ENCODE assay signal across 22 cellular contexts in genomic region chr2:80185091-80185490, GRCh38.
"Had no signal": no experiment of that assay in that cellular context is flagged by ENCODE, and none has a peak within 500 bp of the region (broad histone marks: within the 10 kb centered on the region; RNA-seq: fewer than 3 reads in every experiment).

No MANE protein-coding gene starts in this region.

- DNase-seq: KBM-7, NCI-H1092, NCI-H1105 treated with DMSO at 0.1 percent for 48 hours, NCI-H1417 treated with DMSO at 0.1 percent for 48 hours, NCI-H146, NCI-H187, NCI-H2029, NCI-H2081 treated with DMSO at 0.1 percent for 48 hours, NCI-H2171, NCI-H226, NCI-H446, NCI-H510A, NCI-H524 treated with DMSO at 0.1 percent for 48 hours, NCI-H82, PC-3, SHP77 had no signal

- H3K36me3 ChIP-seq: SJSA1 had no signal

- H3K27ac ChIP-seq: HL-60, RWPE1, SJSA1, SK-N-MC had no signal

- ATAC-seq: Panc1, PC-3 had no signal

- H3K4me1 ChIP-seq: SJSA1 had no signal

- FAIRE-seq: HTR-8/SVneo had no signal

- H3K4me3 ChIP-seq: SJSA1, SK-N-MC had no signal

- H3K27me3 ChIP-seq: SJSA1 had no signal

- H3K9me3 ChIP-seq: SJSA1 had no signal
